18 cellular contexts compared by ENCODE assay signal in the genomic region with DNA sequence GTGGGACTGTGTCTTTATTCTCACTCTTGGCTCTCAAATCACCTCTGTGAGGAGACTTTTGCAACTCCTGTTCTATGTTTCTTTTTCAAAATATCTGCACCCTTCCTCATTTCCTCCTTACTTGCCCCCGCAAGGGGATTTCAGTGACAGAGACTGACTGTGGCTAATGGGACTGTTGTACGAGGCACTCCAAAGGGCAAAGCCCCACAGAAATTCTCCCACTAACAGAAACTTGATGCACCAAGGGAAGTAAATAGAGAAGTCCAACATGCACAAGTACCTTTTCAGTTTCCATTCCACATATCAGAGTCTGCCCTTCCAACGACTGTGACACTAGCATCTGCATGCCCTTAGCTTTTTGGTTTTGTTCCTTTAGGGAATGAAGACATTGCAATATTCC.
DNase-seq lines count a peak whose midpoint lies in the region; ATAC-seq, FAIRE-seq and TF ChIP-seq lines count a peak whose summit lies in the region.
"Had no signal": no experiment of that assay in that cellular context is flagged by ENCODE, and none has a peak within 500 bp of the region (broad histone marks: within the 10 kb centered on the region; RNA-seq: fewer than 3 reads in every experiment).

No MANE protein-coding gene starts in this region.

- H3K4me3 ChIP-seq in Karpas-422 (ENCODE audit: low read length) (no peak overlapping the region), Panc1 (ENCODE audit: low read depth in 2 of 2, low read length in 2 of 2) (no peak overlapping the region)
- H3K4me3 ChIP-seq: HAP-1 had no signal

- no peaks in the 10 kb centered on the region for H3K27me3 Mint-ChIP-seq in IgD-negative memory B cell
- no peaks in the 10 kb centered on the region for H3K27me3 Mint-ChIP-seq in stimulated activated memory B cell treated with anti-CD40 and anti-IgM and Interleukin-4, amounts not matched to agents 10 μg/mL and 1 μg/mL and 100 μg/mL, for 72 hours
- H3K27me3 Mint-ChIP-seq: CD4-positive, alpha-beta memory T cell had no signal

- BruUV-seq in Panc1 (replicated peaks; lab: Mats Ljungman, UMichigan): no TSS peak

- H3K4me1 Mint-ChIP-seq in IgD-negative memory B cell: peaks cover 0 to 3% (median 2%) of the 10 kb centered on the region in 3 donors
- H3K4me1 Mint-ChIP-seq in stimulated activated memory B cell treated with anti-CD40 and anti-IgM and Interleukin-4, amounts not matched to agents 10 μg/mL and 1 μg/mL and 100 μg/mL, for 72 hours: peaks cover 25% of the 10 kb centered on the region
- H3K4me1 Mint-ChIP-seq: CD4-positive, alpha-beta memory T cell had no signal

- no peak for TF ChIP-seq POLR2A in GM12892 (IDR thresholded peaks at IDR 0.05; ENCODE audit: low read depth, low read length)

- in situ Hi-C loops in Panc1 (cut with HindIII; ENCODE audit: low pct_unique_long_range_greater_than_20kb, low sequenced_read_pairs): no loop called here

- H3K4me2 ChIP-seq in Karpas-422 (ENCODE audit: low read depth, low read length, poor library complexity, severe bottlenecking): no peak overlapping the region

- intact Hi-C loops in Panc1 (cut with micrococcal nuclease; ENCODE audit: unreplicated experiment): no loop called here

- H4K20me1 ChIP-seq in Karpas-422 (ENCODE audit: insufficient read depth, low read depth, low read length): no peaks in the 10 kb centered on the region

- H3K4me1 ChIP-seq in Karpas-422 (ENCODE audit: low read length) (no peaks in the 10 kb centered on the region), Panc1 (ENCODE audit: control insufficient read depth, insufficient read depth, low read length) (peaks cover 36% of the 10 kb centered on the region)
- H3K4me1 ChIP-seq: HAP-1 had no signal

- POLR2A ChIA-PET in Panc1 (lab: Charles Lee): no interaction called here

- H3K9me2 ChIP-seq in Karpas-422 (replicated peaks; ENCODE audit: insufficient read depth, low read length): no peaks in the 10 kb centered on the region

- H3K36me3 ChIP-seq in Karpas-422 (ENCODE audit: insufficient read depth, low read length): peaks cover 29% of the 10 kb centered on the region
- peaks cover 5% of the 10 kb centered on the region; the same call in 1 of the 2 replicates for H3K36me3 ChIP-seq in Panc1 (ENCODE audit: control insufficient read depth, insufficient read depth, low read length)

- no peak overlapping the region for H2AFZ ChIP-seq in Karpas-422 (ENCODE audit: low read length)

- 0 out of 2 replicates have a peak overlapping the region, but pooled peaks have one; percentile 11 for H3K27ac ChIP-seq in Karpas-422 (ENCODE audit: low read length)
- peak overlapping the region; percentile 74 for H3K27ac ChIP-seq in Panc1 (ENCODE audit: low read length)

- no peak overlapping the region for H3K4me3 Mint-ChIP-seq in IgD-negative memory B cell
- H3K4me3 Mint-ChIP-seq in stimulated activated memory B cell treated with anti-CD40 and anti-IgM and Interleukin-4, amounts not matched to agents 10 μg/mL and 1 μg/mL and 100 μg/mL, for 72 hours: no peak overlapping the region
- H3K4me3 Mint-ChIP-seq: CD4-positive, alpha-beta memory T cell; HFFc6 had no signal

- peak overlapping the region in 2 of 3 donors; percentile 53 to 76 for H3K27ac Mint-ChIP-seq in IgD-negative memory B cell
- H3K27ac Mint-ChIP-seq in stimulated activated memory B cell treated with anti-CD40 and anti-IgM and Interleukin-4, amounts not matched to agents 10 μg/mL and 1 μg/mL and 100 μg/mL, for 72 hours: peak overlapping the region; percentile 44
- H3K27ac Mint-ChIP-seq: CD4-positive, alpha-beta memory T cell; HFFc6 had no signal

- CTCF ChIA-PET in Panc1 (lab: Charles Lee): no interaction called here

- no peak overlapping the region for H3K9ac ChIP-seq in Karpas-422 (ENCODE audit: low read length)

- ATAC-seq in Panc1 (no peak), GM21423 (IDR thresholded peaks at IDR 0.05; ENCODE audit: unreplicated experiment) (no peak)
- ATAC-seq in stimulated activated memory B cell treated with anti-CD40 and anti-IgM and Interleukin-4, amounts not matched to agents 10 μg/mL and 1 μg/mL and 100 μg/mL, for 72 hours: peak; percentile 75

- peaks cover 9% of the 10 kb centered on the region for H3K36me3 Mint-ChIP-seq in IgD-negative memory B cell
- peaks cover 79% of the 10 kb centered on the region for H3K36me3 Mint-ChIP-seq in stimulated activated memory B cell treated with anti-CD40 and anti-IgM and Interleukin-4, amounts not matched to agents 10 μg/mL and 1 μg/mL and 100 μg/mL, for 72 hours
- H3K36me3 Mint-ChIP-seq: CD4-positive, alpha-beta memory T cell had no signal

- peaks cover 56% of the 10 kb centered on the region for H3K79me2 ChIP-seq in Karpas-422 (ENCODE audit: low read length)

- H3K9me3 ChIP-seq in Karpas-422 (ENCODE audit: low read length) (no peaks in the 10 kb centered on the region), Panc1 (ENCODE audit: control insufficient read depth, insufficient read depth, low read depth, low read length) (no peaks in the 10 kb centered on the region)
- H3K9me3 ChIP-seq: HAP-1 had no signal

- TF ChIP-seq CTCF in Panc1 (IDR thresholded peaks at IDR 0.05): no peak

- no peaks in the 10 kb centered on the region for H3K27me3 ChIP-seq in Karpas-422 (ENCODE audit: low read length)
- H3K27me3 ChIP-seq in Panc1 (ENCODE audit: control insufficient read depth, insufficient read depth, low read length): no peaks in the 10 kb centered on the region

- FAIRE-seq in GM12892 (lab: Jason Lieb, UNC): no peak
- FAIRE-seq: G401.6, H54 had no signal

- DNase-seq in Karpas-422: no peak
- DNase-seq in Panc1 (ENCODE audit: low read depth, low spot score): no peak
- no peak for DNase-seq in D341Med (ENCODE audit: low spot score)
- no peak for DNase-seq in GM12892 (ENCODE audit: insufficient read length)
- DNase-seq: C1 segment of cervical spinal cord; Calu3; CD4-positive, alpha-beta memory T cell; COR-L47; DMS153; DND-41; GOT3; HFFc6 had no signal

- no peaks in the 10 kb centered on the region for H3K9me3 Mint-ChIP-seq in IgD-negative memory B cell
- H3K9me3 Mint-ChIP-seq in stimulated activated memory B cell treated with anti-CD40 and anti-IgM and Interleukin-4, amounts not matched to agents 10 μg/mL and 1 μg/mL and 100 μg/mL, for 72 hours: peaks cover 2% of the 10 kb centered on the region
- H3K9me3 Mint-ChIP-seq: HFFc6 had no signal
